9 cellular contexts compared by ENCODE assay signal in the genomic region with DNA sequence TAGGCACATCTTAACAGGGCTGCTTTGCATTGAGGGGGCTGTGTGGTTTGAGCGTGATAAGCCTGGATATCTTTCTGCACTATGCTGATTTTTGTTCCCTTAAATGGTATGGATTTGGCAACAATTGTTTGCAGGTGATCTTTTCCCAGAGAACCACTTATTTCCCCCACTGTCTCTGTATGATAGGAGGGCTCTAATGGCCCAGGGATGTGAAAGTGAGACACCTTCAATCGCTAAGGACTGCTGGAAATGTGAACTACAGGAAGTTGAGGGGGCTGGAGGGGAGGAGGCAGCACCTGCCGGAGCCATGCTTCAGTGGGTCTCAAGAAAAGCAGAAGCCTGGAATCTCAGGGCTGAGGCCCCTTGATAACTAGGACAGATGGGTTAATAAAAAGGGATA. TPM values are rescaled to one million over a fixed set of nuclear protein-coding genes. Genes with fewer than 3 reads are reported as not detected.
DNase-seq lines count a peak whose midpoint lies in the region; ATAC-seq lines count a peak whose summit lies in the region.
"Had no signal": no experiment of that assay in that cellular context is flagged by ENCODE, and none has a peak within 500 bp of the region (broad histone marks: within the 10 kb centered on the region; RNA-seq: fewer than 3 reads in every experiment).

No MANE protein-coding gene starts in this region.

- no peak overlapping the region for H3K27ac Mint-ChIP-seq in T-helper 17 cell

- H3K9me3 ChIP-seq in T-helper 17 cell (ENCODE audit: control insufficient read depth, low read length, poor library complexity, severe bottlenecking) = no peaks in the 10 kb centered on the region

- H3K4me1 Mint-ChIP-seq in T-helper 17 cell = peaks cover 2% of the 10 kb centered on the region

- ATAC-seq in GM18861 (IDR thresholded peaks at IDR 0.05; ENCODE audit: unreplicated experiment) (peak; percentile 44), GM21529 (IDR thresholded peaks at IDR 0.05; ENCODE audit: unreplicated experiment) (peak; percentile 51), HG03571 (IDR thresholded peaks at IDR 0.05; ENCODE audit: unreplicated experiment) (peak; percentile 47), T-helper 17 cell (peak; percentile 41)

- H3K4me3 Mint-ChIP-seq in T-helper 17 cell = no peak overlapping the region

- H3K36me3 Mint-ChIP-seq in T-helper 17 cell (ENCODE audit: low read depth) = peaks cover 2% of the 10 kb centered on the region

- no peak for DNase-seq in T-helper 17 cell
- DNase-seq in inferior parietal cortex (ENCODE audit: extremely low spot score) = no peak
- no peak for DNase-seq in NCI-H82 treated with DMSO at 0.1 percent for 48 hours (lab: John Stamatoyannopoulos, UW; ENCODE audit: unreplicated experiment)
- no peak for DNase-seq in putamen (ENCODE audit: low spot score)
- no peak for DNase-seq in DMS 273 (lab: John Stamatoyannopoulos, UW; ENCODE audit: unreplicated experiment)
- DNase-seq: midbrain had no signal

- peaks cover 64% of the 10 kb centered on the region for H3K27me3 Mint-ChIP-seq in T-helper 17 cell

RNA-seq across cellular contexts. Expression of a gene that starts 29.4 kb away (rescaled TPM):
- 1 to 10 TPM; 5.0 to 7.7 TPM for total RNA-seq in T-helper 17 cell
